Comparison of ENCODE assay signal across 8 cellular contexts in the genomic region with DNA sequence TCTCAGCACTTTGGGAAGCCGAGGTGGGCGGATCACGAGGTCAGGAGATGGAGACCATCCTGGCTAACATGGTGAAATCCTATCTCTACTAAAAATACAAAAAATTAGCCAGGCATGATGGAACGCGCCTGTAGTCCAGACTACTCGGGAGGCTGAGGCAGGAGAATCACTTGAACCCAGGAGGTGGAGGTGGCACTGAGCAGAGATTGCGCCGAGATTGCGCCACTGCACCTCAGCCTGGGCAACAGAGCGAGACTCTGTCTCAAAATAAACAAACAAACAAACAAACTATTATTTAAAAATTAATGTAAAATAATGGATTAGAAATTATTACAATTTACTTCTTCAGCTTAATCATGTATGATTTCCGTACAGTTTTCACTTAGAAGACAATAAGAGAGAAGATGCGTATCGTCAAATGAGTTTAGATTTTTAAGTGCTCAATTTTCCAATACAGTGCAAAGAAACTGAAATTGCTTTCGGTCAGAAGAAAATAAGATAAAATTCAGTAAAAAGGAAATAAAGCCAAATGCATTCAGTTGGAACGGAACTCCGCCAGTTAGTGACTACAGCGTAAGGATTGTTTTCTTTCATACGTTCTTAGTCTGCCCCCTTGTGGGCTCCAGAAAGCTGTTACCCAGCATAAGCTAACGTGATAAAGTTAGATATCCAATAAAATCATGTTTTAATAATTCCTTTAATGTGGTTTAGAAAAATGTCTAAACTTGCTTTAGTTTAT. TPM values are rescaled to one million over a fixed set of nuclear protein-coding genes. Genes with fewer than 3 reads are reported as not detected.
A peak's percentile ranks its signal among the peaks of the same experiment; 100 is the strongest.
DNase-seq lines count a peak whose midpoint lies in the region; ATAC-seq and TF ChIP-seq lines count a peak whose summit lies in the region.

No MANE protein-coding gene starts in this region.

- no peak for TF ChIP-seq EP300 in transverse colon (IDR thresholded peaks at IDR 0.05; ENCODE audit: low read depth)

- WGBS in transverse colon (ENCODE audit: low coverage in 1 of 2), 2 donors = 52 to 55% methylated on average over 19 of the region's 19 CpGs

- ATAC-seq in Right ventricle myocardium inferior (peak; percentile 79), SK-N-SH treated with all-trans-retinoic acid at 6 μM for 48 hours (peak; percentile 88)

- H3K4me3 Mint-ChIP-seq in endothelial cell (ENCODE audit: unreplicated experiment) (no peak overlapping the region), mesothelial cell of epicardium (no peak overlapping the region)

- no peaks in the 10 kb centered on the region for H3K27me3 ChIP-seq in transverse colon

- H3K36me3 Mint-ChIP-seq in endothelial cell (ENCODE audit: low read depth, unreplicated experiment) (no peaks in the 10 kb centered on the region), mesothelial cell of epicardium (no peaks in the 10 kb centered on the region)

- in situ Hi-C loops in transverse colon (cut with MboI; ENCODE audit: low pct_ligation_motif_present in 1 of 4, low pct_unique_long_range_greater_than_20kb in 1 of 4, low sequenced_read_pairs in 3 of 4) = loop anchor here (5.0 to 10.0 kb wide), 4 partner anchors 394 to 404 kb away; no protein-coding TSS in a partner anchor

- H3K9me3 ChIP-seq in transverse colon = no peaks in the 10 kb centered on the region

- H3K9me3 Mint-ChIP-seq in endothelial cell (ENCODE audit: unreplicated experiment) (no peaks in the 10 kb centered on the region), mesothelial cell of epicardium (no peaks in the 10 kb centered on the region)

- H3K27ac Mint-ChIP-seq in endothelial cell (ENCODE audit: unreplicated experiment) = no peak overlapping the region
- no peak overlapping the region for H3K27ac Mint-ChIP-seq in mesothelial cell of epicardium

- H3K27me3 Mint-ChIP-seq in endothelial cell (ENCODE audit: unreplicated experiment) = no peaks in the 10 kb centered on the region
- no peaks in the 10 kb centered on the region for H3K27me3 Mint-ChIP-seq in mesothelial cell of epicardium (ENCODE audit: low read depth)

- peaks cover 13% of the 10 kb centered on the region for H3K4me1 Mint-ChIP-seq in endothelial cell (ENCODE audit: unreplicated experiment)
- H3K4me1 Mint-ChIP-seq in mesothelial cell of epicardium = peaks cover 22% of the 10 kb centered on the region

- no peak for DNase-seq in Right ventricle myocardium inferior (ENCODE audit: missing footprints)
- DNase-seq in cardiac septum (ENCODE audit: low spot score) = no peak
- peak; percentile 79 for DNase-seq in HCEC 1CT
- DNase-seq in NCI-H1048 (lab: John Stamatoyannopoulos, UW) = peak; percentile 47
- peak; percentile 47 for DNase-seq in endothelial cell (ENCODE audit: low spot score)
- peak in 1 of 2 experiments; percentile 46 for DNase-seq in mesothelial cell of epicardium (ENCODE audit: low spot score in 2 of 2, unreplicated experiment in 2 of 2)
- DNase-seq in transverse colon = peak; percentile 43

- no peak overlapping the region for H3K27ac ChIP-seq in transverse colon

- peak; percentile 83 for TF ChIP-seq CTCF in endothelial cell (IDR thresholded peaks at IDR 0.05; ENCODE audit: unreplicated experiment)
- TF ChIP-seq CTCF in mesothelial cell of epicardium (IDR thresholded peaks at IDR 0.05; ENCODE audit: unreplicated experiment) = peak; percentile 74
- peak; percentile 73 to 84 (median 81) for TF ChIP-seq CTCF in transverse colon (IDR thresholded peaks at IDR 0.05)

- peaks cover 0 to 23% (median 4%) of the 10 kb centered on the region in 4 donors for H3K4me1 ChIP-seq in transverse colon

- H3K36me3 ChIP-seq in transverse colon = no peaks in the 10 kb centered on the region

- H3K4me3 ChIP-seq in transverse colon = peak overlapping the region in 1 of 4 donors; percentile 17

- intact Hi-C loops in Right ventricle myocardium inferior (cut with DNase I) (loop anchor here (5.0 kb wide), 2 partner anchors 79 to 371 kb away; no protein-coding TSS in a partner anchor), cardiac septum (cut with DNase I) (loop anchor here (2.0 to 10.0 kb wide), 5 partner anchors 79 to 611 kb away; no protein-coding TSS in a partner anchor), transverse colon (cut with DNase I; ENCODE audit: low total_unique reads) (no loop called here)

- TF ChIP-seq POLR2A in transverse colon (IDR thresholded peaks at IDR 0.05) = no peak

TF ChIP-seq in SK-N-SH treated with all-trans-retinoic acid at 6 μM for 48 hours, 23 proteins besides CTCF, POLR2A, EP300 and RAD21:
- TF ChIP-seq CSRNP3 (CRISPR knock-in tag; IDR thresholded peaks at IDR 0.05) (no peak), ZC3H10 (CRISPR knock-in tag; IDR thresholded peaks at IDR 0.05) (no peak), SNAI2 (CRISPR knock-in tag; IDR thresholded peaks at IDR 0.05) (no peak), ARNTL (CRISPR knock-in tag; IDR thresholded peaks at IDR 0.05; ENCODE audit: borderline replicate concordance, low read depth) (no peak), ZNF565 (CRISPR knock-in tag; conservative IDR thresholded peaks at IDR 0.05; ENCODE audit: low read depth) (no peak), BACH2 (CRISPR knock-in tag; IDR thresholded peaks at IDR 0.05; ENCODE audit: borderline replicate concordance) (no peak), TOX (CRISPR knock-in tag; IDR thresholded peaks at IDR 0.05; ENCODE audit: borderline replicate concordance) (no peak), RARB (CRISPR knock-in tag; IDR thresholded peaks at IDR 0.05) (no peak), ZNF70 (CRISPR knock-in tag; IDR thresholded peaks at IDR 0.05) (no peak), ZNF8 (CRISPR knock-in tag; IDR thresholded peaks at IDR 0.05) (no peak), OSR1 (CRISPR knock-in tag; IDR thresholded peaks at IDR 0.05) (no peak), PPARA (CRISPR knock-in tag; IDR thresholded peaks at IDR 0.05; ENCODE audit: borderline replicate concordance) (no peak)
- TF ChIP-seq, protein P1, sequence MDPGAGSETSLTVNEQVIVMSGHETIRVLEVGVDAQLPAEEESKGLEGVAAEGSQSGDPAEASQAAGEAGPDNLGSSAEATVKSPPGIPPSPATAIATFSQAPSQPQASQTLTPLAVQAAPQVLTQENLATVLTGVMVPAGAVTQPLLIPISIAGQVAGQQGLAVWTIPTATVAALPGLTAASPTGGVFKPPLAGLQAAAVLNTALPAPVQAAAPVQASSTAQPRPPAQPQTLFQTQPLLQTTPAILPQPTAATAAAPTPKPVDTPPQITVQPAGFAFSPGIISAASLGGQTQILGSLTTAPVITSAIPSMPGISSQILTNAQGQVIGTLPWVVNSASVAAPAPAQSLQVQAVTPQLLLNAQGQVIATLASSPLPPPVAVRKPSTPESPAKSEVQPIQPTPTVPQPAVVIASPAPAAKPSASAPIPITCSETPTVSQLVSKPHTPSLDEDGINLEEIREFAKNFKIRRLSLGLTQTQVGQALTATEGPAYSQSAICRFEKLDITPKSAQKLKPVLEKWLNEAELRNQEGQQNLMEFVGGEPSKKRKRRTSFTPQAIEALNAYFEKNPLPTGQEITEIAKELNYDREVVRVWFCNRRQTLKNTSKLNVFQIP (CRISPR knock-in tag; IDR thresholded peaks at IDR 0.05; ENCODE audit: borderline replicate concordance, low read depth) = no peak
- TF ChIP-seq, protein P2, sequence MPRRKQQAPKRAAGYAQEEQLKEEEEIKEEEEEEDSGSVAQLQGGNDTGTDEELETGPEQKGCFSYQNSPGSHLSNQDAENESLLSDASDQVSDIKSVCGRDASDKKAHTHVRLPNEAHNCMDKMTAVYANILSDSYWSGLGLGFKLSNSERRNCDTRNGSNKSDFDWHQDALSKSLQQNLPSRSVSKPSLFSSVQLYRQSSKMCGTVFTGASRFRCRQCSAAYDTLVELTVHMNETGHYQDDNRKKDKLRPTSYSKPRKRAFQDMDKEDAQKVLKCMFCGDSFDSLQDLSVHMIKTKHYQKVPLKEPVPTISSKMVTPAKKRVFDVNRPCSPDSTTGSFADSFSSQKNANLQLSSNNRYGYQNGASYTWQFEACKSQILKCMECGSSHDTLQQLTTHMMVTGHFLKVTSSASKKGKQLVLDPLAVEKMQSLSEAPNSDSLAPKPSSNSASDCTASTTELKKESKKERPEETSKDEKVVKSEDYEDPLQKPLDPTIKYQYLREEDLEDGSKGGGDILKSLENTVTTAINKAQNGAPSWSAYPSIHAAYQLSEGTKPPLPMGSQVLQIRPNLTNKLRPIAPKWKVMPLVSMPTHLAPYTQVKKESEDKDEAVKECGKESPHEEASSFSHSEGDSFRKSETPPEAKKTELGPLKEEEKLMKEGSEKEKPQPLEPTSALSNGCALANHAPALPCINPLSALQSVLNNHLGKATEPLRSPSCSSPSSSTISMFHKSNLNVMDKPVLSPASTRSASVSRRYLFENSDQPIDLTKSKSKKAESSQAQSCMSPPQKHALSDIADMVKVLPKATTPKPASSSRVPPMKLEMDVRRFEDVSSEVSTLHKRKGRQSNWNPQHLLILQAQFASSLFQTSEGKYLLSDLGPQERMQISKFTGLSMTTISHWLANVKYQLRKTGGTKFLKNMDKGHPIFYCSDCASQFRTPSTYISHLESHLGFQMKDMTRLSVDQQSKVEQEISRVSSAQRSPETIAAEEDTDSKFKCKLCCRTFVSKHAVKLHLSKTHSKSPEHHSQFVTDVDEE (CRISPR knock-in tag; IDR thresholded peaks at IDR 0.05) = no peak
TF ChIP-seq in SK-N-SH treated with all-trans-retinoic acid at 6 μM for 48 hours: peak in this region for 0.

RNA-seq across cellular contexts. Expression of gene AADAC, which starts 24.8 kb away (rescaled TPM):
- total RNA-seq in Right ventricle myocardium inferior (not detected), cardiac septum (not detected), endothelial cell (ENCODE audit: unreplicated experiment) (not detected), mesothelial cell of epicardium (not detected in 3 replicates), transverse colon (under 1 TPM in 1 of 4 donors, not detected in 3; 0.95 TPM)

RNA-seq across cellular contexts. Expression of gene SUCNR1, which starts 34.7 kb away (rescaled TPM):
- total RNA-seq in Right ventricle myocardium inferior (0.35 TPM), cardiac septum (0.22 TPM), endothelial cell (ENCODE audit: unreplicated experiment) (0.05 TPM), mesothelial cell of epicardium (0.13 to 0.18 TPM (median 0.13 TPM) in 3 replicates), transverse colon (under 1 TPM in 2 of 4 donors, not detected in 2; 0.14 to 0.48 TPM)

Comparison
In these comparisons a context has a peak if more than half of its experiments do, and no peak if none do; other contexts are left out.
1. DNase-seq: peak in HCEC 1CT (single experiment), NCI-H1048 (single experiment), endothelial cell (single experiment) and transverse colon (single experiment); none in Right ventricle myocardium inferior (single experiment) and cardiac septum (single experiment).
2. Peak in every context shown above with its lines, with median percentiles within 50 percentile points of each other: CTCF ChIP-seq.